Comparison of ENCODE assay signal across 9 cellular contexts in the genomic region with DNA sequence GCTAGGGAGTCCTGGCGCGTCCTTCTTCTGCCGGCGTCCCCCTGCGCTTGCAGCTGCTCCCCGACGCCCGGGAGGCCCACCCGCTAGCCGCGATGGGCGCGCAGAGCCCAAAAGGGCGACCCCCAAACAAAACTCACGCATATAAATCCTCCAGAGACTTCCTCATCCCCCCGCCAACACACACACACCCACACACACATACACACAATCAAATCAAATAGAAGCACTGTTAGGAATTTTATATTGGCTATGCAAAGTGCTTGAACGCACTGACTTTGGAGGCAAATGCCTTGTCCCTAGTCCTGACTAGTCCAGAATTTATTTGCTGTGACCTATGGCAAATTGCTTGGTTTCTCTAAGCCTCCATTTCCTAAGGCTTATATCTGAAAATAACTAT. TPM values are rescaled to one million over a fixed set of nuclear protein-coding genes. Genes with fewer than 3 reads are reported as not detected.
DNase-seq lines count a peak whose midpoint lies in the region; ATAC-seq, FAIRE-seq and TF ChIP-seq lines count a peak whose summit lies in the region.
"Had no signal": no experiment of that assay in that cellular context is flagged by ENCODE, and none has a peak within 500 bp of the region (broad histone marks: within the 10 kb centered on the region; RNA-seq: fewer than 3 reads in every experiment).

No MANE protein-coding gene starts in this region.

- H3K27ac ChIP-seq in heart left ventricle (peak overlapping the region in 7 of 12 donors; percentile 43 to 88 (median 77)), astrocyte (ENCODE audit: low read depth, low read length) (no peak overlapping the region), lower lobe of right lung (peak overlapping the region; percentile 57), uterus (peak overlapping the region; percentile 81 to 82), aorta (ENCODE audit: low read depth in 1 of 2, low read length in 2 of 2) (no peak overlapping the region)

- peak overlapping the region; percentile 66 for H3K9ac ChIP-seq in astrocyte (ENCODE audit: low read length)

- intact Hi-C loops in heart left ventricle (cut with DNase I), result loop anchor here (2.0 to 10.0 kb wide), 10 partner anchors 110 to 400 kb away; a partner anchor contains a TSS
- intact Hi-C loops in left cardiac atrium (cut with DNase I), result loop anchor here (2.0 to 10.0 kb wide), 4 partner anchors 110 to 253 kb away; no protein-coding TSS in a partner anchor
- intact Hi-C loops in lower lobe of right lung (cut with DNase I), result loop anchor here (10.0 kb wide), 1 partner anchor 127 kb away; no protein-coding TSS in a partner anchor
- intact Hi-C loops in uterus (cut with DNase I; ENCODE audit: low total_unique reads), result no loop called here
- intact Hi-C loops in aorta (cut with DNase I), result loop anchor here (2.0 to 10.0 kb wide), 8 partner anchors 113 to 1020 kb away; a partner anchor contains a TSS

- FAIRE-seq in astrocyte (lab: Jason Lieb, UNC), result no peak

- H3K4me2 ChIP-seq in astrocyte (ENCODE audit: low read length), result peak overlapping the region; percentile 99

- peaks cover 15% of the 10 kb centered on the region for H3K4me1 Mint-ChIP-seq in astrocyte (ENCODE audit: low read depth, unreplicated experiment)

- DNase-seq in heart left ventricle (no peak), left cardiac atrium (no peak), astrocyte (ENCODE audit: low read depth) (no peak), lower lobe of right lung (no peak), uterus (no peak), epidermal melanocyte (ENCODE audit: insufficient read length, low spot score) (no peak), aorta (no peak), DMS114 treated with DMSO at 0.1 percent for 48 hours (lab: John Stamatoyannopoulos, UW; ENCODE audit: unreplicated experiment) (no peak)

- H2AFZ ChIP-seq in astrocyte (ENCODE audit: low read depth, low read length), result peak overlapping the region; percentile 95

- TF ChIP-seq CTCF in heart left ventricle (IDR thresholded peaks at IDR 0.05) (no peak), astrocyte (IDR thresholded peaks at IDR 0.05; ENCODE audit: insufficient read depth, low read depth, low read length) (no peak), lower lobe of right lung (IDR thresholded peaks at IDR 0.05) (no peak), uterus (IDR thresholded peaks at IDR 0.05) (no peak)

- no peaks in the 10 kb centered on the region for H3K9me3 ChIP-seq in heart left ventricle
- H3K9me3 ChIP-seq in astrocyte (ENCODE audit: insufficient read depth, low read depth, low read length), result no peaks in the 10 kb centered on the region
- no peaks in the 10 kb centered on the region for H3K9me3 ChIP-seq in lower lobe of right lung
- H3K9me3 ChIP-seq in uterus, result no peaks in the 10 kb centered on the region
- H3K9me3 ChIP-seq in aorta (ENCODE audit: control insufficient read depth, low read length), result no peaks in the 10 kb centered on the region

- H3K4me3 Mint-ChIP-seq in astrocyte (ENCODE audit: unreplicated experiment), result peak overlapping the region; percentile 91

- peaks cover 0 to 19% (median 9%) of the 10 kb centered on the region in 12 donors for H3K4me1 ChIP-seq in heart left ventricle
- peaks cover 12% of the 10 kb centered on the region for H3K4me1 ChIP-seq in astrocyte (ENCODE audit: insufficient read depth, low read length)
- peaks cover 8% of the 10 kb centered on the region for H3K4me1 ChIP-seq in lower lobe of right lung
- H3K4me1 ChIP-seq in uterus, result no peaks in the 10 kb centered on the region
- H3K4me1 ChIP-seq in aorta (ENCODE audit: control insufficient read depth in 1 of 2, insufficient read depth in 2 of 2, low read length in 2 of 2), result no peaks in the 10 kb centered on the region

- H3K9me3 Mint-ChIP-seq in astrocyte (ENCODE audit: unreplicated experiment), result no peaks in the 10 kb centered on the region

- no peak for TF ChIP-seq POLR2A in heart left ventricle (IDR thresholded peaks at IDR 0.05)
- no peak for TF ChIP-seq POLR2A in uterus (IDR thresholded peaks at IDR 0.05)

- H3K27ac Mint-ChIP-seq in astrocyte (ENCODE audit: unreplicated experiment), result no peak overlapping the region

- H3K27me3 Mint-ChIP-seq in astrocyte (ENCODE audit: low read depth, unreplicated experiment), result peaks cover 3% of the 10 kb centered on the region

- no peaks in the 10 kb centered on the region for H3K36me3 Mint-ChIP-seq in astrocyte (ENCODE audit: low read depth, unreplicated experiment)

- H3K79me2 ChIP-seq in astrocyte (ENCODE audit: insufficient read depth, low read length), result no peaks in the 10 kb centered on the region

- no peaks in the 10 kb centered on the region for H4K20me1 ChIP-seq in astrocyte (ENCODE audit: insufficient read depth, low read length)

- H3K4me3 ChIP-seq in heart left ventricle, result peak overlapping the region; percentile 52 to 78 (median 67)
- H3K4me3 ChIP-seq in astrocyte (ENCODE audit: insufficient read depth, low read depth, low read length), result peak overlapping the region; percentile 70
- H3K4me3 ChIP-seq in lower lobe of right lung, result peak overlapping the region; percentile 71
- H3K4me3 ChIP-seq in uterus, result peak overlapping the region; percentile 50 to 64
- H3K4me3 ChIP-seq in aorta (ENCODE audit: low read length in 2 of 2), result peak overlapping the region in 1 of 2 donors; percentile 50

- 3 to 4% (median 3%) methylated on average over 15 to 17 of the region's 17 CpGs for WGBS in heart left ventricle, 4 donors
- WGBS in aorta, 2 donors, result 1% methylated on average over 17 of the region's 17 CpGs

- peaks cover 0 to 4% (median 0%) of the 10 kb centered on the region in 9 donors for H3K27me3 ChIP-seq in heart left ventricle
- no peaks in the 10 kb centered on the region for H3K27me3 ChIP-seq in astrocyte (ENCODE audit: insufficient read depth, low read length)
- no peaks in the 10 kb centered on the region for H3K27me3 ChIP-seq in lower lobe of right lung (ENCODE audit: low read depth)
- H3K27me3 ChIP-seq in uterus, result no peaks in the 10 kb centered on the region
- no peaks in the 10 kb centered on the region for H3K27me3 ChIP-seq in aorta (ENCODE audit: control insufficient read depth in 1 of 2, insufficient read depth in 2 of 2, low read length in 1 of 2)

- H3K36me3 ChIP-seq in heart left ventricle, result no peaks in the 10 kb centered on the region
- no peaks in the 10 kb centered on the region for H3K36me3 ChIP-seq in astrocyte (ENCODE audit: insufficient read depth, low read length)
- no peaks in the 10 kb centered on the region for H3K36me3 ChIP-seq in lower lobe of right lung
- H3K36me3 ChIP-seq in uterus, result no peaks in the 10 kb centered on the region
- H3K36me3 ChIP-seq in aorta (ENCODE audit: control insufficient read depth in 1 of 2, insufficient read depth in 2 of 2, low read length in 1 of 2), result no peaks in the 10 kb centered on the region

- no peak for ATAC-seq in heart left ventricle
- no peak for ATAC-seq in left cardiac atrium
- no peak for ATAC-seq in lower lobe of right lung
- no peak for ATAC-seq in aorta (ENCODE audit: low FRiP score)

RNA-seq across cellular contexts. Expression of a gene that starts 23.8 kb away (rescaled TPM):
- 100 to 1,000 TPM in 6 of 9 donors, 10 to 100 TPM in 3; 41.0 to 267 (median 116) TPM for total RNA-seq in heart left ventricle
- polyA plus RNA-seq in heart left ventricle, result 10 to 100 TPM; 63.5 to 80.2 TPM
- total RNA-seq in left cardiac atrium, result 100 to 1,000 TPM in 1 of 2 donors, 10 to 100 TPM in 1; 44.2 to 124 TPM
- total RNA-seq in astrocyte, result 0.34 and 0.50 TPM in 2 replicates
- total RNA-seq in lower lobe of right lung, result 9.3 TPM
- 10 to 100 TPM in 1 of 4 donors, not detected in 3; 13.8 TPM for total RNA-seq in uterus
- under 1 TPM in 1 of 2 donors, not detected in 1; 0.30 TPM for total RNA-seq in aorta
- 1 to 10 TPM in 1 of 2 donors, not detected in 1; 2.8 TPM for polyA plus RNA-seq in aorta
- total RNA-seq: activated CD8-positive, alpha-beta memory T cell treated with anti-CD3 and anti-CD28 coated beads for 36 hours had no signal

Comparison
In these comparisons a context has a peak if more than half of its experiments do, and no peak if none do; other contexts are left out.
1. H3K27ac ChIP-seq: peak in heart left ventricle (7 of 12), lower lobe of right lung (single experiment) and uterus (2 of 2); none in astrocyte (single experiment) and aorta (0 of 2).